ENCODE assay signal across 9 cellular contexts in the genomic region with DNA sequence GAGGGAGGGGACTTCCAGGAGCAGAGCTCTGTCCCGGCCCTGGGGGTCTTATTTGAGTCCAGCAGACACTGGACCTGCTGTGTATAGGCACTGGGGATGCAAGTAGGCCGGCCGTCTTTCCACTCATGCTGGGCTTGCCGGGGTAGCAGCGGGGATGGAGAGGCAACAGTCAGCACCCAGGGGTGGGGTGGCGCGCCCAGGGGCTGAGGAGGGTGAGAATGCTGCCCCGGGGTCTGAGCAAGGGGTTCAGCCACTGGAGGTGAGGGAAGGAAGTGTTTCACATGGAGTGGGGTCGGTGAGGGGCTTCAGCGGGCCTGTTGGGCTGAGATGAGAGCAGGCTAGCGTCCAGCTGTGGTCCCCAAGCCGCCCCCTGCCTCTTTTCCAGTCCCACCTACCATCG.
"Had no signal": no experiment of that assay in that cellular context is flagged by ENCODE, and none has a peak within 500 bp of the region (broad histone marks: within the 10 kb centered on the region; RNA-seq: fewer than 3 reads in every experiment).

No MANE protein-coding gene starts in this region.

- H3K4me3 ChIP-seq: GM23248, HAP-1, K562 had no signal

- H3K9me3 Mint-ChIP-seq: HFFc6 had no signal

- H3K4me1 ChIP-seq: HAP-1 had no signal

- FAIRE-seq: K562 had no signal

- DNase-seq: GM23248, GOT3, H7, HFFc6, IMR-90 had no signal

- ATAC-seq: HCT116 had no signal

- H3K27ac ChIP-seq: GM23248, HL-60 had no signal

- H3K9me3 ChIP-seq: HAP-1 had no signal

- H3K27ac Mint-ChIP-seq: HFFc6 had no signal

- H3K9ac ChIP-seq: GM23248 had no signal

- H3K4me3 Mint-ChIP-seq: HFFc6 had no signal

- H3K36me3 ChIP-seq: HAP-1 had no signal
